ENCODE assay signal across 2 cellular contexts in the genomic region with DNA sequence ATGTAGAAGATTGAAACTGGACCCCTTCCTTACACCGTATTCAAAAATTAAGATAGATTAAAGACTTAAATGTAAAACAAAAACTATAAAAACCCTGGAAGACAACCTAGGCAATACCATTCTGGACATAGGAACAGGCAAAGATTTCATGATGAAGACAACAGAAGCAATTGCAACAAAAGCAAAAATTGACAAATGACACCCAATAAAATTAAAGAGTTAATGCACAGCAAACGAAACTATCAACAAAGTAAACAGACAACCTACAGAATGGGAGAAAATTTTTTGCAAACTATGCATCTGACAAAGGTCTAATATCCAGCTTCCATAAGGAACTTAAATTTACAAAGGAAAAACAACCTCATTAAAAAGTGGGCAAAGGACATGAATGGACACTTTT.
TF ChIP-seq lines count a peak whose summit lies in the region.

No MANE protein-coding gene starts in this region.

TF ChIP-seq in GM12878, 131 proteins besides CTCF, POLR2A, EP300 and RAD21:
- TF ChIP-seq ETV6 (conservative IDR thresholded peaks at IDR 0.05 in 1 of 2, IDR thresholded peaks at IDR 0.05 in 1 of 2; ENCODE audit: borderline replicate concordance in 1 of 2, low read depth in 1 of 2) = peak in 1 of 2 experiments; percentile 55; a peak in 1 of 4 replicates
- peak; percentile 67; the same call in 1 of the 2 replicates for TF ChIP-seq NFXL1 (IDR thresholded peaks at IDR 0.05; ENCODE audit: borderline replicate concordance)

TF ChIP-seq in K562, 482 proteins besides CTCF, POLR2A, EP300 and RAD21:
- peak; percentile 62 for TF ChIP-seq EWSR1 (IDR thresholded peaks at IDR 0.05; ENCODE audit: borderline replicate concordance, low read depth, partially characterized antibody)
- TF ChIP-seq, protein P1, sequence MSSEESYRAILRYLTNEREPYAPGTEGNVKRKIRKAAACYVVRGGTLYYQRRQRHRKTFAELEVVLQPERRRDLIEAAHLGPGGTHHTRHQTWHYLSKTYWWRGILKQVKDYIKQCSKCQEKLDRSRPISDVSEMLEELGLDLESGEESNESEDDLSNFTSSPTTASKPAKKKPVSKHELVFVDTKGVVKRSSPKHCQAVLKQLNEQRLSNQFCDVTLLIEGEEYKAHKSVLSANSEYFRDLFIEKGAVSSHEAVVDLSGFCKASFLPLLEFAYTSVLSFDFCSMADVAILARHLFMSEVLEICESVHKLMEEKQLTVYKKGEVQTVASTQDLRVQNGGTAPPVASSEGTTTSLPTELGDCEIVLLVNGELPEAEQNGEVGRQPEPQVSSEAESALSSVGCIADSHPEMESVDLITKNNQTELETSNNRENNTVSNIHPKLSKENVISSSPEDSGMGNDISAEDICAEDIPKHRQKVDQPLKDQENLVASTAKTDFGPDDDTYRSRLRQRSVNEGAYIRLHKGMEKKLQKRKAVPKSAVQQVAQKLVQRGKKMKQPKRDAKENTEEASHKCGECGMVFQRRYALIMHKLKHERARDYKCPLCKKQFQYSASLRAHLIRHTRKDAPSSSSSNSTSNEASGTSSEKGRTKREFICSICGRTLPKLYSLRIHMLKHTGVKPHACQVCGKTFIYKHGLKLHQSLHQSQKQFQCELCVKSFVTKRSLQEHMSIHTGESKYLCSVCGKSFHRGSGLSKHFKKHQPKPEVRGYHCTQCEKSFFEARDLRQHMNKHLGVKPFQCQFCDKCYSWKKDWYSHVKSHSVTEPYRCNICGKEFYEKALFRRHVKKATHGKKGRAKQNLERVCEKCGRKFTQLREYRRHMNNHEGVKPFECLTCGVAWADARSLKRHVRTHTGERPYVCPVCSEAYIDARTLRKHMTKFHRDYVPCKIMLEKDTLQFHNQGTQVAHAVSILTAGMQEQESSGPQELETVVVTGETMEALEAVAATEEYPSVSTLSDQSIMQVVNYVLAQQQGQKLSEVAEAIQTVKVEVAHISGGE (CRISPR knock-in tag; IDR thresholded peaks at IDR 0.05) = peak in 1 of 3 experiments; percentile 50; a peak in 1 of 6 replicates
